19 cellular contexts compared by ENCODE assay signal in the genomic region with DNA sequence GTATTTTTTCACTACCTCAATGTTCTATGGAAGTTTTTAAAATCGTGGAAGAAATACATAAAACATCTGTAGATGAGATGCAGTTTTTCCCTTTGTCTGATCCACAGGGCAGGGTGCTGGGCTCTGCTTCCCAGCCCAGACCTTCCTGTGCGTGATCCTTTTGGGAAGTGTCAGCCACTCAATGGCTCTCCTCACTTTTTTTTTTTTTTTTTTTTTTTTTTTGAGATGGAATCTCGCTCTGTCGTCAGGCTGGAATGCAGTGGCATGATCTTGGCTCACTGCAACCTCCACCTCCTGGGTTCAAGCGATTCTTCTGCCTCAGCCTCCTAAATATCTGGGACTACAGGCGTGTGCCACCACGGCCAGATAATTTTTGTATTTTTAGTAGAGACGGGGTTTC. TPM values are rescaled to one million over a fixed set of nuclear protein-coding genes. Genes with fewer than 3 reads are reported as not detected.
"Had no signal": no experiment of that assay in that cellular context is flagged by ENCODE, and none has a peak within 500 bp of the region (broad histone marks: within the 10 kb centered on the region; RNA-seq: fewer than 3 reads in every experiment).

No MANE protein-coding gene starts in this region.

- H3K4me1 Mint-ChIP-seq: activated CD4-positive, alpha-beta T cell treated with anti-CD3 and anti-CD28 coated beads, Interleukin-2, amount 10 ng/mL, durations not matched to agents 24 days and 14 days; activated naive CD8-positive, alpha-beta T cell treated with anti-CD3 and anti-CD28 coated beads, Interleukin-2, amount 10 ng/mL, durations not matched to agents 7 days and 5 days; activated T-helper 17 cell treated with anti-CD3 and anti-CD28 coated beads, Interleukin-2, amount 50 U/mL, for 72 hours; immature natural killer cell; naive B cell; stimulated activated memory B cell treated with anti-CD40 and anti-IgM and Interleukin-4, amounts not matched to agents 10 μg/mL and 1 μg/mL and 100 μg/mL, for 72 hours had no signal

- H3K27ac Mint-ChIP-seq: activated CD4-positive, alpha-beta T cell treated with anti-CD3 and anti-CD28 coated beads, Interleukin-2, amount 10 ng/mL, durations not matched to agents 24 days and 14 days; activated CD8-positive, alpha-beta T cell treated with anti-CD3 and anti-CD28 coated beads for 36 hours; activated naive CD8-positive, alpha-beta T cell treated with anti-CD3 and anti-CD28 coated beads, Interleukin-2, amount 10 ng/mL, durations not matched to agents 7 days and 5 days; activated T-helper 17 cell treated with anti-CD3 and anti-CD28 coated beads, Interleukin-2, amount 50 U/mL, for 72 hours; immature natural killer cell; naive B cell; stimulated activated memory B cell treated with anti-CD40 and anti-IgM and Interleukin-4, amounts not matched to agents 10 μg/mL and 1 μg/mL and 100 μg/mL, for 72 hours had no signal

- H3K4me3 Mint-ChIP-seq: activated CD4-positive, alpha-beta T cell treated with anti-CD3 and anti-CD28 coated beads, Interleukin-2, amount 10 ng/mL, durations not matched to agents 24 days and 14 days; activated CD8-positive, alpha-beta T cell treated with anti-CD3 and anti-CD28 coated beads for 36 hours; activated naive CD8-positive, alpha-beta T cell treated with anti-CD3 and anti-CD28 coated beads, Interleukin-2, amount 10 ng/mL, durations not matched to agents 7 days and 5 days; activated T-helper 17 cell treated with anti-CD3 and anti-CD28 coated beads, Interleukin-2, amount 50 U/mL, for 72 hours; immature natural killer cell; naive B cell; neural crest cell; stimulated activated memory B cell treated with anti-CD40 and anti-IgM and Interleukin-4, amounts not matched to agents 10 μg/mL and 1 μg/mL and 100 μg/mL, for 72 hours had no signal

- H3K27me3 ChIP-seq: esophagus muscularis mucosa had no signal

- H3K27me3 Mint-ChIP-seq: activated CD4-positive, alpha-beta T cell treated with anti-CD3 and anti-CD28 coated beads, Interleukin-2, amount 10 ng/mL, durations not matched to agents 24 days and 14 days had no signal

- DNase-seq: activated CD4-positive, alpha-beta T cell treated with anti-CD3 and anti-CD28 coated beads, Interleukin-2, amount 10 ng/mL, durations not matched to agents 24 days and 14 days; activated CD8-positive, alpha-beta T cell treated with anti-CD3 and anti-CD28 coated beads for 36 hours; activated naive CD4-positive, alpha-beta T cell; activated naive CD8-positive, alpha-beta T cell treated with anti-CD3 and anti-CD28 coated beads, Interleukin-2, amount 10 ng/mL, durations not matched to agents 7 days and 5 days; activated T-cell treated with anti-CD3 and anti-CD28 coated beads, Interleukin-2, amount 50 U/mL, for 1 hour; effector CD4-positive, alpha-beta T cell; immature natural killer cell; left ventricle myocardium superior; mucosa of descending colon; naive B cell; psoas muscle; right cardiac atrium; small intestine; stimulated activated CD4-positive, alpha-beta T cell treated with anti-CD3 and anti-CD28 coated beads, Interleukin-4, amount 100 ng/mL, for 4 hours; T1000 had no signal

- H3K9me3 Mint-ChIP-seq: activated CD4-positive, alpha-beta T cell treated with anti-CD3 and anti-CD28 coated beads, Interleukin-2, amount 10 ng/mL, durations not matched to agents 24 days and 14 days; activated CD8-positive, alpha-beta T cell treated with anti-CD3 and anti-CD28 coated beads for 36 hours; activated naive CD8-positive, alpha-beta T cell treated with anti-CD3 and anti-CD28 coated beads, Interleukin-2, amount 10 ng/mL, durations not matched to agents 7 days and 5 days; activated T-helper 17 cell treated with anti-CD3 and anti-CD28 coated beads, Interleukin-2, amount 50 U/mL, for 72 hours; immature natural killer cell; neural crest cell had no signal

- H3K9me3 ChIP-seq: esophagus muscularis mucosa, mucosa of descending colon, psoas muscle had no signal

- H3K36me3 Mint-ChIP-seq: activated naive CD8-positive, alpha-beta T cell treated with anti-CD3 and anti-CD28 coated beads, Interleukin-2, amount 10 ng/mL, durations not matched to agents 7 days and 5 days; immature natural killer cell; naive B cell; stimulated activated memory B cell treated with anti-CD40 and anti-IgM and Interleukin-4, amounts not matched to agents 10 μg/mL and 1 μg/mL and 100 μg/mL, for 72 hours had no signal

- H3K36me3 ChIP-seq: esophagus muscularis mucosa had no signal

- H3K4me1 ChIP-seq: psoas muscle had no signal

- H3K27ac ChIP-seq: esophagus muscularis mucosa, psoas muscle had no signal

- ATAC-seq: activated CD8-positive, alpha-beta T cell treated with anti-CD3 and anti-CD28 coated beads for 36 hours; activated T-helper 17 cell treated with anti-CD3 and anti-CD28 coated beads, Interleukin-2, amount 50 U/mL, for 72 hours; left ventricle myocardium superior; mucosa of descending colon; psoas muscle; right cardiac atrium had no signal

- H3K4me3 ChIP-seq: esophagus muscularis mucosa, mucosa of descending colon, psoas muscle had no signal

RNA-seq across cellular contexts. Expression of a gene that starts 33.2 kb away (rescaled TPM):
- polyA plus RNA-seq: immature natural killer cell had no signal
